9 cellular contexts compared by ENCODE assay signal in genomic region chr19:1409204-1410005, GRCh38. TPM values are rescaled to one million over a fixed set of nuclear protein-coding genes. Genes with fewer than 3 reads are reported as not detected.
DNase-seq lines count a peak whose midpoint lies in the region; ATAC-seq and TF ChIP-seq lines count a peak whose summit lies in the region.
"Had no signal": no experiment of that assay in that cellular context is flagged by ENCODE, and none has a peak within 500 bp of the region (broad histone marks: within the 10 kb centered on the region; RNA-seq: fewer than 3 reads in every experiment).

No MANE protein-coding gene starts in this region.

- H3K9ac ChIP-seq in mucosa of stomach (ENCODE audit: low read length) = peak overlapping the region; percentile 87

- no peak for TF ChIP-seq CTCF in cardiac fibroblast (IDR thresholded peaks at IDR 0.05; ENCODE audit: low read depth, low read length)

- H3K27me3 Mint-ChIP-seq in stimulated activated naive CD8-positive, alpha-beta T cell treated with anti-CD3 and anti-CD28 coated beads, Interleukin-15, Interleukin-2, amounts not matched to agents 100 ng/mL and 50 ng/mL, for 24 hours = no peaks in the 10 kb centered on the region

- no peaks in the 10 kb centered on the region for H3K9me3 ChIP-seq in mucosa of stomach (ENCODE audit: control insufficient read depth, low read length)

- H3K36me3 ChIP-seq in mucosa of stomach (ENCODE audit: control insufficient read depth, insufficient read depth, low read length) = no peaks in the 10 kb centered on the region

- no peak for DNase-seq in stimulated activated naive CD8-positive, alpha-beta T cell treated with anti-CD3 and anti-CD28 coated beads, Interleukin-15, Interleukin-2, amounts not matched to agents 100 U/mL and 50 U/mL, for 24 hours
- DNase-seq in cardiac fibroblast (ENCODE audit: low read depth in 2 of 2) (no peak), H4 (ENCODE audit: low spot score) (no peak), RKO (ENCODE audit: low spot score) (no peak), A172 (ENCODE audit: low spot score) (no peak)
- DNase-seq in stimulated activated CD4-positive, alpha-beta T cell treated with anti-CD3 and anti-CD28 coated beads, Interleukin-2, amount 100 ng/mL, for 24 hours = no peak
- DNase-seq: NCI-H748 treated with DMSO at 0.1 percent for 48 hours had no signal

- peaks cover 62% of the 10 kb centered on the region for H3K4me1 Mint-ChIP-seq in stimulated activated naive CD8-positive, alpha-beta T cell treated with anti-CD3 and anti-CD28 coated beads, Interleukin-15, Interleukin-2, amounts not matched to agents 100 ng/mL and 50 ng/mL, for 24 hours (ENCODE audit: low read depth)

- peaks cover 21% of the 10 kb centered on the region for H3K36me3 Mint-ChIP-seq in stimulated activated naive CD8-positive, alpha-beta T cell treated with anti-CD3 and anti-CD28 coated beads, Interleukin-15, Interleukin-2, amounts not matched to agents 100 ng/mL and 50 ng/mL, for 24 hours (ENCODE audit: low read depth)

- H3K27ac Mint-ChIP-seq in stimulated activated naive CD8-positive, alpha-beta T cell treated with anti-CD3 and anti-CD28 coated beads, Interleukin-15, Interleukin-2, amounts not matched to agents 100 ng/mL and 50 ng/mL, for 24 hours = peak overlapping the region; percentile 86

- no peak for ATAC-seq in stimulated activated naive CD8-positive, alpha-beta T cell treated with anti-CD3 and anti-CD28 coated beads, Interleukin-15, Interleukin-2, amounts not matched to agents 100 U/mL and 50 U/mL, for 24 hours

- H3K4me1 ChIP-seq in mucosa of stomach (ENCODE audit: control insufficient read depth, insufficient read depth, low read length) = peaks cover 38% of the 10 kb centered on the region

- peak overlapping the region; percentile 95 for H3K4me3 Mint-ChIP-seq in stimulated activated naive CD8-positive, alpha-beta T cell treated with anti-CD3 and anti-CD28 coated beads, Interleukin-15, Interleukin-2, amounts not matched to agents 100 ng/mL and 50 ng/mL, for 24 hours

- H3K4me3 ChIP-seq in cardiac fibroblast (replicated peaks in 1 of 2; ENCODE audit: low read depth in 2 of 2, low read length in 2 of 2) = peak overlapping the region; percentile 84 to 98
- peak overlapping the region; percentile 45 for H3K4me3 ChIP-seq in mucosa of stomach (ENCODE audit: low read length)

- H3K9me3 Mint-ChIP-seq in stimulated activated naive CD8-positive, alpha-beta T cell treated with anti-CD3 and anti-CD28 coated beads, Interleukin-15, Interleukin-2, amounts not matched to agents 100 ng/mL and 50 ng/mL, for 24 hours = no peaks in the 10 kb centered on the region

- H3K27me3 ChIP-seq in mucosa of stomach (ENCODE audit: control insufficient read depth, insufficient read depth, low read length) = no peaks in the 10 kb centered on the region

RNA-seq across cellular contexts. Expression of gene DAZAP1, which starts 2.0 kb away (rescaled TPM):
- total RNA-seq in H4 (2014; rRNA removed; shearing (Covaris generic)) = 47.6 and 59.4 TPM in 2 replicates
- 84.8 and 110 TPM in 2 replicates for total RNA-seq in A172 (2014; rRNA removed; shearing (Covaris generic))

RNA-seq across cellular contexts. Expression of gene GAMT, which starts 8.1 kb away (rescaled TPM):
- total RNA-seq in H4 (2014; rRNA removed; shearing (Covaris generic)) = 15.5 and 18.9 TPM in 2 replicates
- 101 and 117 TPM in 2 replicates for total RNA-seq in A172 (2014; rRNA removed; shearing (Covaris generic))

RNA-seq across cellular contexts. Expression of gene NDUFS7, which starts 25.7 kb away (rescaled TPM):
- total RNA-seq in H4 (2014; rRNA removed; shearing (Covaris generic)) = 67.9 and 87.2 TPM in 2 replicates
- total RNA-seq in A172 (2014; rRNA removed; shearing (Covaris generic)) = 169 and 186 TPM in 2 replicates

RNA-seq across cellular contexts. Expression of gene RPS15, which starts 28.8 kb away (rescaled TPM):
- total RNA-seq in H4 (2014; rRNA removed; shearing (Covaris generic)) = 1,025 and 1,178 TPM in 2 replicates
- total RNA-seq in A172 (2014; rRNA removed; shearing (Covaris generic)) = 2,554 and 2,923 TPM in 2 replicates

RNA-seq across cellular contexts. Expression of gene APC2, which starts 40.5 kb away (rescaled TPM):
- total RNA-seq in H4 (2014; rRNA removed; shearing (Covaris generic)) = 0.02 and 1.5 TPM in 2 replicates
- total RNA-seq in A172 (2014; rRNA removed; shearing (Covaris generic)) = 0.79 and 5.5 TPM in 2 replicates
